ENCODE assay signal across 8 cellular contexts in genomic region chr4:180664766-180665368, GRCh38.
DNase-seq lines count a peak whose midpoint lies in the region; ATAC-seq and TF ChIP-seq lines count a peak whose summit lies in the region.

No MANE protein-coding gene starts in this region.

- no peaks in the 10 kb centered on the region for H3K27me3 ChIP-seq in H7 (ENCODE audit: control insufficient read depth, insufficient read depth, low read length)
- H3K27me3 ChIP-seq in PC-3 (ENCODE audit: low read length), result no peaks in the 10 kb centered on the region
- H3K27me3 ChIP-seq in heart right ventricle, result peaks cover 0 to 3% (median 0%) of the 10 kb centered on the region in 7 donors

- no peaks in the 10 kb centered on the region for H3K79me2 ChIP-seq in PC-3 (ENCODE audit: low read length)

- H3K27ac Mint-ChIP-seq in activated naive CD8-positive, alpha-beta T cell treated with anti-CD3 and anti-CD28 coated beads for 36 hours, result no peak overlapping the region

- H3K9ac ChIP-seq in PC-3 (ENCODE audit: low read length), result no peak overlapping the region

- H3K4me1 Mint-ChIP-seq in activated naive CD8-positive, alpha-beta T cell treated with anti-CD3 and anti-CD28 coated beads for 36 hours, result peaks cover 8% of the 10 kb centered on the region

- H3K9me3 ChIP-seq in PC-3 (ENCODE audit: low read length) (no peaks in the 10 kb centered on the region), heart right ventricle (no peaks in the 10 kb centered on the region)

- H3K36me3 ChIP-seq in H7 (replicated peaks; ENCODE audit: control insufficient read depth, insufficient read depth, low read length) (no peaks in the 10 kb centered on the region), PC-3 (ENCODE audit: low read depth, low read length) (no peaks in the 10 kb centered on the region), heart right ventricle (no peaks in the 10 kb centered on the region)

- H3K4me1 ChIP-seq in PC-3 (ENCODE audit: insufficient read depth, low read length), result no peaks in the 10 kb centered on the region
- H3K4me1 ChIP-seq in heart right ventricle, result peaks cover 0 to 4% (median 0%) of the 10 kb centered on the region in 9 donors

- no peak overlapping the region for H2AFZ ChIP-seq in PC-3 (ENCODE audit: low read length)

- no TSS peak for BruUV-seq in PC-3 (replicated peaks; lab: Mats Ljungman, UMichigan)

- DNase-seq in activated CD4-positive, CD25-positive, alpha-beta regulatory T cell treated with anti-CD3 and anti-CD28 coated beads, Interleukin-2, amount 50 U/mL, for 72 hours, result peak; percentile 32
- DNase-seq in H7 (peak; percentile 29), Kasumi-1 (lab: John Stamatoyannopoulos, UW) (peak; percentile 79 to 88), PC-3 (peak; percentile 82), heart right ventricle (peak in 1 of 2 donors; percentile 70), retinal pigment epithelial cell (ENCODE audit: low read depth) (peak; percentile 67)
- peak; percentile 38 for DNase-seq in activated naive CD8-positive, alpha-beta T cell treated with anti-CD3 and anti-CD28 coated beads for 36 hours

- no peaks in the 10 kb centered on the region for H3F3A ChIP-seq in PC-3 (ENCODE audit: low read length, unreplicated experiment)

- H3K27ac ChIP-seq in PC-3 (ENCODE audit: low read length) (no peak overlapping the region), heart right ventricle (no peak overlapping the region)

- no peak overlapping the region for H3K4me3 Mint-ChIP-seq in activated naive CD8-positive, alpha-beta T cell treated with anti-CD3 and anti-CD28 coated beads for 36 hours

- H3K4me3 ChIP-seq in H7 (ENCODE audit: insufficient read depth, low read depth, low read length) (no peak overlapping the region), PC-3 (ENCODE audit: low read length) (no peak overlapping the region), heart right ventricle (no peak overlapping the region), retinal pigment epithelial cell (ENCODE audit: low read length) (no peak overlapping the region)

- CTCF ChIA-PET in PC-3 (lab: Charles Lee), result no interaction called here

- POLR2A ChIA-PET in PC-3 (lab: Charles Lee; ENCODE audit: unreplicated experiment), result no interaction called here

- H3K9me2 ChIP-seq in PC-3 (replicated peaks; ENCODE audit: low read length), result no peaks in the 10 kb centered on the region

- no peak overlapping the region for H3K4me2 ChIP-seq in PC-3 (ENCODE audit: low read length)

- peak; percentile 72 for TF ChIP-seq CTCF in PC-3 (conservative IDR thresholded peaks at IDR 0.05; ENCODE audit: low read depth, low read length)
- TF ChIP-seq CTCF in heart right ventricle (IDR thresholded peaks at IDR 0.05), result peak; percentile 49 to 86 (median 76)
- peak; percentile 81 for TF ChIP-seq CTCF in retinal pigment epithelial cell (conservative IDR thresholded peaks at IDR 0.05; ENCODE audit: low read depth, low read length)

- 14 to 17% methylated on average over 5 of the region's 5 CpGs for WGBS in heart right ventricle, 2 donors

- H4K20me1 ChIP-seq in PC-3 (ENCODE audit: low read length), result no peaks in the 10 kb centered on the region

- ATAC-seq in activated CD4-positive, CD25-positive, alpha-beta regulatory T cell treated with anti-CD3 and anti-CD28 coated beads, Interleukin-2, amount 50 U/mL, for 24 hours, result no peak
- peak; percentile 43 for ATAC-seq in PC-3
- peak in 3 of 8 donors; percentile 39 to 76 (median 53) for ATAC-seq in heart right ventricle

- no peaks in the 10 kb centered on the region for H3K9me3 Mint-ChIP-seq in activated naive CD8-positive, alpha-beta T cell treated with anti-CD3 and anti-CD28 coated beads for 36 hours

- H3K27me3 Mint-ChIP-seq in activated naive CD8-positive, alpha-beta T cell treated with anti-CD3 and anti-CD28 coated beads for 36 hours, result no peaks in the 10 kb centered on the region

- no peaks in the 10 kb centered on the region for H3K36me3 Mint-ChIP-seq in activated naive CD8-positive, alpha-beta T cell treated with anti-CD3 and anti-CD28 coated beads for 36 hours

- intact Hi-C loops in PC-3 (cut with micrococcal nuclease) (loop anchor here (2.0 to 10.0 kb wide), 2 partner anchors 282 to 860 kb away; no protein-coding TSS in a partner anchor), heart right ventricle (cut with DNase I) (no loop called here)
